Comparison of ENCODE assay signal across 1 cellular context in the genomic region with DNA sequence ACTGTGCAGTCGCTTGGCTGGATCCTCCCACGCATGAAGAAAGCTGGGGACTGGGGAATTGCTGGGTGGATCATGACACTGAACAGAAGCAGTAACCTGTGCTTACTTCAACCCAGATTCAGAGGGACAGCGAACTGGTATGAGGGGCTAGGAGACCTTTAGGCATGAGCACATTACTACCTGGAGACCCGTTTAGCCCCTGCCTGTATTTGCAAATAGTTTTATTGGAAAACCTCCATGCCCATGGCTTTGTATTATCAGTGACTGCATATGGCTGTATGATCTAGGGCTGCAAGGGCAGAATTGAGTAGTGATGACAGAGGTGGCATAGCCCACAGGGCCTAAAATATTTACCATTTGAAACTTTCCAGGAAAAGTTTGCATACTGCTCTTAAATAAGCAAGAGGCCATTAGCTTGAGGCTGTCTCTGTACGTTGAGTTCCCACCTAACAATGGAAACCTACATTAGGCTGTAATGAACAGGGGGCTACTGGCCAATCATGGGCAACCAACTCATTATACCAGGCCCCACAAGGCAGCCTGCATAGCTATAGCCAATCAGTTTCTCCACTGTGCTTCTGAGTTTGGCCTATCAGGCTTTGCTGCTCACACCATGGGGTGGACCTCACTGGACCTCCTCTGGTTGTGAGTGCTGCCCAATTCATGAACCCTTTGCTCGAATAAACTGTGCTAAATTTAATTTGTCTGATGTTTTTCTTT.
TF ChIP-seq lines count a peak whose summit lies in the region.

No MANE protein-coding gene starts in this region.

TF ChIP-seq in K562, 482 proteins besides CTCF, POLR2A, EP300 and RAD21 (continued from another document and continues in another):
- TF ChIP-seq ZBTB2 (IDR thresholded peaks at IDR 0.05), result 0 out of 2 replicates have a peak, but pooled peaks have one; percentile 36
- TF ChIP-seq KDM5B (IDR thresholded peaks at IDR 0.05; ENCODE audit: insufficient replicate concordance, low read depth, low read length), result peak; percentile 36
- peak; percentile 23; the same call in 1 of the 2 replicates for TF ChIP-seq ZFX (CRISPR knock-in tag; IDR thresholded peaks at IDR 0.05)
- TF ChIP-seq ZNF431 (CRISPR knock-in tag; IDR thresholded peaks at IDR 0.05), result no peak
- TF ChIP-seq, protein P1, sequence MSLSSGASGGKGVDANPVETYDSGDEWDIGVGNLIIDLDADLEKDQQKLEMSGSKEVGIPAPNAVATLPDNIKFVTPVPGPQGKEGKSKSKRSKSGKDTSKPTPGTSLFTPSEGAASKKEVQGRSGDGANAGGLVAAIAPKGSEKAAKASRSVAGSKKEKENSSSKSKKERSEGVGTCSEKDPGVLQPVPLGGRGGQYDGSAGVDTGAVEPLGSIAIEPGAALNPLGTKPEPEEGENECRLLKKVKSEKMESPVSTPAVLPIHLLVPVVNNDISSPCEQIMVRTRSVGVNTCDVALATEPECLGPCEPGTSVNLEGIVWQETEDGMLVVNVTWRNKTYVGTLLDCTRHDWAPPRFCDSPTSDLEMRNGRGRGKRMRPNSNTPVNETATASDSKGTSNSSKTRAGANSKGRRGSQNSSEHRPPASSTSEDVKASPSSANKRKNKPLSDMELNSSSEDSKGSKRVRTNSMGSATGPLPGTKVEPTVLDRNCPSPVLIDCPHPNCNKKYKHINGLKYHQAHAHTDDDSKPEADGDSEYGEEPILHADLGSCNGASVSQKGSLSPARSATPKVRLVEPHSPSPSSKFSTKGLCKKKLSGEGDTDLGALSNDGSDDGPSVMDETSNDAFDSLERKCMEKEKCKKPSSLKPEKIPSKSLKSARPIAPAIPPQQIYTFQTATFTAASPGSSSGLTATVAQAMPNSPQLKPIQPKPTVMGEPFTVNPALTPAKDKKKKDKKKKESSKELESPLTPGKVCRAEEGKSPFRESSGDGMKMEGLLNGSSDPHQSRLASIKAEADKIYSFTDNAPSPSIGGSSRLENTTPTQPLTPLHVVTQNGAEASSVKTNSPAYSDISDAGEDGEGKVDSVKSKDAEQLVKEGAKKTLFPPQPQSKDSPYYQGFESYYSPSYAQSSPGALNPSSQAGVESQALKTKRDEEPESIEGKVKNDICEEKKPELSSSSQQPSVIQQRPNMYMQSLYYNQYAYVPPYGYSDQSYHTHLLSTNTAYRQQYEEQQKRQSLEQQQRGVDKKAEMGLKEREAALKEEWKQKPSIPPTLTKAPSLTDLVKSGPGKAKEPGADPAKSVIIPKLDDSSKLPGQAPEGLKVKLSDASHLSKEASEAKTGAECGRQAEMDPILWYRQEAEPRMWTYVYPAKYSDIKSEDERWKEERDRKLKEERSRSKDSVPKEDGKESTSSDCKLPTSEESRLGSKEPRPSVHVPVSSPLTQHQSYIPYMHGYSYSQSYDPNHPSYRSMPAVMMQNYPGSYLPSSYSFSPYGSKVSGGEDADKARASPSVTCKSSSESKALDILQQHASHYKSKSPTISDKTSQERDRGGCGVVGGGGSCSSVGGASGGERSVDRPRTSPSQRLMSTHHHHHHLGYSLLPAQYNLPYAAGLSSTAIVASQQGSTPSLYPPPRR (CRISPR knock-in tag; IDR thresholded peaks at IDR 0.05; ENCODE audit: borderline replicate concordance), result no peak
- no peak for TF ChIP-seq RB1 (IDR thresholded peaks at IDR 0.05; ENCODE audit: low read depth)
- TF ChIP-seq HIVEP1 (CRISPR knock-in tag; IDR thresholded peaks at IDR 0.05), result no peak
- TF ChIP-seq, protein P2, sequence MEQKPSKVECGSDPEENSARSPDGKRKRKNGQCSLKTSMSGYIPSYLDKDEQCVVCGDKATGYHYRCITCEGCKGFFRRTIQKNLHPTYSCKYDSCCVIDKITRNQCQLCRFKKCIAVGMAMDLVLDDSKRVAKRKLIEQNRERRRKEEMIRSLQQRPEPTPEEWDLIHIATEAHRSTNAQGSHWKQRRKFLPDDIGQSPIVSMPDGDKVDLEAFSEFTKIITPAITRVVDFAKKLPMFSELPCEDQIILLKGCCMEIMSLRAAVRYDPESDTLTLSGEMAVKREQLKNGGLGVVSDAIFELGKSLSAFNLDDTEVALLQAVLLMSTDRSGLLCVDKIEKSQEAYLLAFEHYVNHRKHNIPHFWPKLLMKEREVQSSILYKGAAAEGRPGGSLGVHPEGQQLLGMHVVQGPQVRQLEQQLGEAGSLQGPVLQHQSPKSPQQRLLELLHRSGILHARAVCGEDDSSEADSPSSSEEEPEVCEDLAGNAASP (IDR thresholded peaks at IDR 0.05), result no peak
- TF ChIP-seq NRF1 (conservative IDR thresholded peaks at IDR 0.05 in 1 of 2, IDR thresholded peaks at IDR 0.05 in 1 of 2), result 0 out of 4 replicates have a peak, but pooled peaks of 1 of the 2 experiments have one; percentile 12
- TF ChIP-seq, protein P3, sequence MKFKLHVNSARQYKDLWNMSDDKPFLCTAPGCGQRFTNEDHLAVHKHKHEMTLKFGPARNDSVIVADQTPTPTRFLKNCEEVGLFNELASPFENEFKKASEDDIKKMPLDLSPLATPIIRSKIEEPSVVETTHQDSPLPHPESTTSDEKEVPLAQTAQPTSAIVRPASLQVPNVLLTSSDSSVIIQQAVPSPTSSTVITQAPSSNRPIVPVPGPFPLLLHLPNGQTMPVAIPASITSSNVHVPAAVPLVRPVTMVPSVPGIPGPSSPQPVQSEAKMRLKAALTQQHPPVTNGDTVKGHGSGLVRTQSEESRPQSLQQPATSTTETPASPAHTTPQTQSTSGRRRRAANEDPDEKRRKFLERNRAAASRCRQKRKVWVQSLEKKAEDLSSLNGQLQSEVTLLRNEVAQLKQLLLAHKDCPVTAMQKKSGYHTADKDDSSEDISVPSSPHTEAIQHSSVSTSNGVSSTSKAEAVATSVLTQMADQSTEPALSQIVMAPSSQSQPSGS (CRISPR knock-in tag; IDR thresholded peaks at IDR 0.05), result no peak
- 0 out of 2 replicates have a peak, but pooled peaks have one; percentile 9 for TF ChIP-seq GATAD2B (IDR thresholded peaks at IDR 0.05; ENCODE audit: borderline replicate concordance)
- TF ChIP-seq SMAD3 (CRISPR knock-in tag; conservative IDR thresholded peaks at IDR 0.05), result no peak
- no peak for TF ChIP-seq PCBP2 (IDR thresholded peaks at IDR 0.05; ENCODE audit: low read depth, low read length, poor library complexity, severe bottlenecking)
- TF ChIP-seq MTA3 (IDR thresholded peaks at IDR 0.05; ENCODE audit: borderline replicate concordance), result peak; percentile 42; the same call in 1 of the 2 replicates
- TF ChIP-seq BRD9 (IDR thresholded peaks at IDR 0.05; ENCODE audit: low read depth, partially characterized antibody), result peak; percentile 61
- no peak for TF ChIP-seq BDP1 (IDR thresholded peaks at IDR 0.05; ENCODE audit: insufficient read depth, insufficient read length)
- TF ChIP-seq NCOR1 (IDR thresholded peaks at IDR 0.05), result peak; percentile 17; the same call in 1 of the 2 replicates
- TF ChIP-seq ARID2 (IDR thresholded peaks at IDR 0.05), result peak; percentile 25; the same call in 1 of the 2 replicates
- TF ChIP-seq, protein P4, sequence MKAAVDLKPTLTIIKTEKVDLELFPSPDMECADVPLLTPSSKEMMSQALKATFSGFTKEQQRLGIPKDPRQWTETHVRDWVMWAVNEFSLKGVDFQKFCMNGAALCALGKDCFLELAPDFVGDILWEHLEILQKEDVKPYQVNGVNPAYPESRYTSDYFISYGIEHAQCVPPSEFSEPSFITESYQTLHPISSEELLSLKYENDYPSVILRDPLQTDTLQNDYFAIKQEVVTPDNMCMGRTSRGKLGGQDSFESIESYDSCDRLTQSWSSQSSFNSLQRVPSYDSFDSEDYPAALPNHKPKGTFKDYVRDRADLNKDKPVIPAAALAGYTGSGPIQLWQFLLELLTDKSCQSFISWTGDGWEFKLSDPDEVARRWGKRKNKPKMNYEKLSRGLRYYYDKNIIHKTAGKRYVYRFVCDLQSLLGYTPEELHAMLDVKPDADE (conservative IDR thresholded peaks at IDR 0.05; ENCODE audit: control insufficient read depth, low read depth, low read length), result no peak
- no peak for TF ChIP-seq ADNP (tag; IDR thresholded peaks at IDR 0.05)
- TF ChIP-seq, protein P5, sequence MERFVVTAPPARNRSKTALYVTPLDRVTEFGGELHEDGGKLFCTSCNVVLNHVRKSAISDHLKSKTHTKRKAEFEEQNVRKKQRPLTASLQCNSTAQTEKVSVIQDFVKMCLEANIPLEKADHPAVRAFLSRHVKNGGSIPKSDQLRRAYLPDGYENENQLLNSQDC (CRISPR knock-in tag; IDR thresholded peaks at IDR 0.05), result 0 out of 2 replicates have a peak, but pooled peaks have one; percentile 12
- 0 out of 2 replicates have a peak, but pooled peaks have one; percentile 15 for TF ChIP-seq GTF2F1 (IDR thresholded peaks at IDR 0.05; ENCODE audit: low read depth, low read length)
- TF ChIP-seq HMG20A (CRISPR knock-in tag; conservative IDR thresholded peaks at IDR 0.05), result no peak
- TF ChIP-seq ARNT (IDR thresholded peaks at IDR 0.05), result peak in 1 of 2 experiments; percentile 73; a peak in 1 of 4 replicates
- peak; percentile 59; the same call in 1 of the 2 replicates for TF ChIP-seq DNMT1 (IDR thresholded peaks at IDR 0.05)
- no peak for TF ChIP-seq TGIF2 (CRISPR knock-in tag; IDR thresholded peaks at IDR 0.05)
- no peak for TF ChIP-seq RFX1 (IDR thresholded peaks at IDR 0.05)
- TF ChIP-seq HDAC2 (IDR thresholded peaks at IDR 0.05), result 0 out of 2 replicates have a peak, but pooled peaks have one; percentile 41
- TF ChIP-seq FOXA3 (CRISPR knock-in tag; conservative IDR thresholded peaks at IDR 0.05 in 1 of 2, IDR thresholded peaks at IDR 0.05 in 1 of 2), result no peak
- peak; percentile 89; the same call in 1 of the 2 replicates for TF ChIP-seq POLR2AphosphoS2 (IDR thresholded peaks at IDR 0.05; ENCODE audit: low read length)
- TF ChIP-seq NFE2 (IDR thresholded peaks at IDR 0.05; ENCODE audit: low read depth), result no peak
- TF ChIP-seq RBM34 (IDR thresholded peaks at IDR 0.05; ENCODE audit: borderline replicate concordance, insufficient read depth, low read length), result no peak
- TF ChIP-seq ZKSCAN3 (CRISPR knock-in tag; IDR thresholded peaks at IDR 0.05), result no peak
- no peak for TF ChIP-seq TSHZ1 (CRISPR knock-in tag; IDR thresholded peaks at IDR 0.05)
- TF ChIP-seq SMARCE1 (IDR thresholded peaks at IDR 0.05), result peak; percentile 48; the same call in 1 of the 2 replicates
- TF ChIP-seq KAT7 (CRISPR knock-in tag; IDR thresholded peaks at IDR 0.05; ENCODE audit: borderline replicate concordance), result 0 out of 2 replicates have a peak, but pooled peaks have one; percentile 20
- no peak for TF ChIP-seq HEY1 (CRISPR knock-in tag; IDR thresholded peaks at IDR 0.05; ENCODE audit: borderline replicate concordance)
- peak; percentile 36; the same call in 1 of the 2 replicates for TF ChIP-seq EP400 (IDR thresholded peaks at IDR 0.05)
- no peak for TF ChIP-seq HSF4 (CRISPR knock-in tag; IDR thresholded peaks at IDR 0.05; ENCODE audit: borderline replicate concordance)
- no peak for TF ChIP-seq NBN (IDR thresholded peaks at IDR 0.05; ENCODE audit: low read depth)
- peak; percentile 20; the same call in 1 of the 2 replicates for TF ChIP-seq CHAMP1 (IDR thresholded peaks at IDR 0.05)
